1 cellular context compared by ENCODE assay signal in genomic region chr14:103385153-103385993, GRCh38.
TF ChIP-seq lines count a peak whose summit lies in the region.

Gene MARK3, plus strand, starts transcription at chr14:103385415. Its CDS starts 615 bp downstream, at chr14:103386030.

TF ChIP-seq in HEK293, 187 proteins besides CTCF, POLR2A, EP300 and RAD21 (continued from another document and continues in another):
- TF ChIP-seq YY1 (tag by site-specific recombination; IDR thresholded peaks at IDR 0.05) (peak; percentile 89), OVOL3 (tag by site-specific recombination; IDR thresholded peaks at IDR 0.05) (no peak), ZNF341 (tag by site-specific recombination; IDR thresholded peaks at IDR 0.05; ENCODE audit: low read depth) (peak; percentile 89), EGR2 (tag by site-specific recombination; IDR thresholded peaks at IDR 0.05; ENCODE audit: low read depth) (peak; percentile 83), ZEB2 (tag by site-specific recombination; IDR thresholded peaks at IDR 0.05) (peak; percentile 82; the same call in 1 of the 2 replicates), ZNF10 (tag by site-specific recombination; IDR thresholded peaks at IDR 0.05) (0 out of 2 replicates have a peak, but pooled peaks have one; percentile 17), ZBTB8A (tag by site-specific recombination; IDR thresholded peaks at IDR 0.05) (peak; percentile 92), SP7 (tag by site-specific recombination; IDR thresholded peaks at IDR 0.05) (peak; percentile 69), ZNF677 (tag by site-specific recombination; IDR thresholded peaks at IDR 0.05) (0 out of 2 replicates have a peak, but pooled peaks have one; percentile 15), ZSCAN23 (tag by site-specific recombination; IDR thresholded peaks at IDR 0.05) (no peak), ZNF629 (tag by site-specific recombination; IDR thresholded peaks at IDR 0.05) (peak; percentile 84), ZNF280C (tag by site-specific recombination; IDR thresholded peaks at IDR 0.05) (no peak), ZNF596 (tag by site-specific recombination; IDR thresholded peaks at IDR 0.05) (peak; percentile 14; the same call in 1 of the 2 replicates), ZNF692 (tag by site-specific recombination; IDR thresholded peaks at IDR 0.05) (peak; percentile 18; the same call in 1 of the 2 replicates), ZNF426 (tag by site-specific recombination; IDR thresholded peaks at IDR 0.05) (no peak), ZNF302 (tag by site-specific recombination; IDR thresholded peaks at IDR 0.05; ENCODE audit: low read depth) (no peak), ZNF335 (tag by site-specific recombination; conservative IDR thresholded peaks at IDR 0.05) (peak; percentile 74), BCL11B (tag by site-specific recombination; IDR thresholded peaks at IDR 0.05; ENCODE audit: low read depth) (peak; percentile 80; the same call in 1 of the 2 replicates), ZFHX2 (tag by site-specific recombination; conservative IDR thresholded peaks at IDR 0.05) (peak; percentile 85), ZNF280D (tag by site-specific recombination; IDR thresholded peaks at IDR 0.05) (0 out of 2 replicates have a peak, but pooled peaks have one; percentile 60), KLF9 (tag by site-specific recombination; IDR thresholded peaks at IDR 0.05; ENCODE audit: low read depth) (peak; percentile 59; the same call in 1 of the 2 replicates), ZFP3 (tag by site-specific recombination; IDR thresholded peaks at IDR 0.05; ENCODE audit: low read depth) (no peak), ZNF223 (tag by site-specific recombination; IDR thresholded peaks at IDR 0.05) (peak; percentile 97), ZNF530 (tag by site-specific recombination; IDR thresholded peaks at IDR 0.05; ENCODE audit: low read depth) (no peak), ZNF24 (tag by site-specific recombination; IDR thresholded peaks at IDR 0.05) (no peak), SP3 (tag by site-specific recombination; IDR thresholded peaks at IDR 0.05) (peak; percentile 43; the same call in 1 of the 2 replicates), PRDM10 (tag by site-specific recombination; IDR thresholded peaks at IDR 0.05) (peak; percentile 68), ZXDB (tag by site-specific recombination; IDR thresholded peaks at IDR 0.05) (peak; percentile 57), ZNF561 (tag by site-specific recombination; IDR thresholded peaks at IDR 0.05; ENCODE audit: borderline replicate concordance) (peak; percentile 88), ZNF274 (IDR thresholded peaks at IDR 0.05; ENCODE audit: low read length) (no peak), ZNF274 (tag by site-specific recombination; IDR thresholded peaks at IDR 0.05; ENCODE audit: borderline replicate concordance) (no peak), ZBTB20 (tag by site-specific recombination; IDR thresholded peaks at IDR 0.05) (peak; percentile 73), WT1 (tag by site-specific recombination; IDR thresholded peaks at IDR 0.05) (peak; percentile 41), ZBTB21 (tag by site-specific recombination; IDR thresholded peaks at IDR 0.05) (peak; percentile 53; the same call in 1 of the 2 replicates), ZNF16 (tag by site-specific recombination; IDR thresholded peaks at IDR 0.05; ENCODE audit: low read depth) (no peak), KLF1 (tag by site-specific recombination; IDR thresholded peaks at IDR 0.05) (peak; percentile 29; the same call in 1 of the 2 replicates), SP2 (tag by site-specific recombination; IDR thresholded peaks at IDR 0.05) (peak; percentile 92), ZIC2 (tag by site-specific recombination; IDR thresholded peaks at IDR 0.05) (peak; percentile 74), ZBTB10 (tag by site-specific recombination; IDR thresholded peaks at IDR 0.05) (0 out of 2 replicates have a peak, but pooled peaks have one; percentile 71), PATZ1 (tag by site-specific recombination; IDR thresholded peaks at IDR 0.05) (peak; percentile 83), REST (tag by site-specific recombination; IDR thresholded peaks at IDR 0.05) (peak; percentile 34; the same call in 1 of the 2 replicates), ZSCAN30 (tag by site-specific recombination; IDR thresholded peaks at IDR 0.05) (peak; percentile 64; the same call in 1 of the 2 replicates), GLIS1 (tag by site-specific recombination; IDR thresholded peaks at IDR 0.05) (peak; percentile 95), GLIS2 (tag by site-specific recombination; IDR thresholded peaks at IDR 0.05) (peak; percentile 66), ZNF660 (tag by site-specific recombination; IDR thresholded peaks at IDR 0.05) (peak; percentile 10; the same call in 1 of the 2 replicates)
